2 cellular contexts compared by ENCODE assay signal in genomic region chr19:5206751-5207075, GRCh38.
TF ChIP-seq lines count a peak whose summit lies in the region.

No MANE protein-coding gene starts in this region.

TF ChIP-seq in IMR-90, 13 proteins besides CTCF, POLR2A, EP300 and RAD21:
- TF ChIP-seq, protein P1, sequence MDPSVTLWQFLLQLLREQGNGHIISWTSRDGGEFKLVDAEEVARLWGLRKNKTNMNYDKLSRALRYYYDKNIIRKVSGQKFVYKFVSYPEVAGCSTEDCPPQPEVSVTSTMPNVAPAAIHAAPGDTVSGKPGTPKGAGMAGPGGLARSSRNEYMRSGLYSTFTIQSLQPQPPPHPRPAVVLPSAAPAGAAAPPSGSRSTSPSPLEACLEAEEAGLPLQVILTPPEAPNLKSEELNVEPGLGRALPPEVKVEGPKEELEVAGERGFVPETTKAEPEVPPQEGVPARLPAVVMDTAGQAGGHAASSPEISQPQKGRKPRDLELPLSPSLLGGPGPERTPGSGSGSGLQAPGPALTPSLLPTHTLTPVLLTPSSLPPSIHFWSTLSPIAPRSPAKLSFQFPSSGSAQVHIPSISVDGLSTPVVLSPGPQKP (IDR thresholded peaks at IDR 0.05; ENCODE audit: borderline replicate concordance, low read depth, low read length): no peak
- TF ChIP-seq SMC3 (IDR thresholded peaks at IDR 0.05; ENCODE audit: low read depth, low read length): no peak
- TF ChIP-seq FOS (IDR thresholded peaks at IDR 0.05; ENCODE audit: low read depth, low read length): no peak
- no peak for TF ChIP-seq MXI1 (IDR thresholded peaks at IDR 0.05; ENCODE audit: borderline replicate concordance, low read depth, low read length)
- no peak for TF ChIP-seq USF2 (IDR thresholded peaks at IDR 0.05; ENCODE audit: low read depth, low read length)
- no peak for TF ChIP-seq RCOR1 (IDR thresholded peaks at IDR 0.05; ENCODE audit: insufficient replicate concordance, low read length)
- no peak for TF ChIP-seq MAZ (IDR thresholded peaks at IDR 0.05; ENCODE audit: borderline replicate concordance, low read depth, low read length)
- no peak for TF ChIP-seq NFE2L2 (IDR thresholded peaks at IDR 0.05; ENCODE audit: low read depth, low read length)
- no peak for TF ChIP-seq CHD1 (IDR thresholded peaks at IDR 0.05; ENCODE audit: low read depth, low read length)
- TF ChIP-seq BHLHE40 (IDR thresholded peaks at IDR 0.05; ENCODE audit: low read depth, low read length): no peak
- TF ChIP-seq MAFK (IDR thresholded peaks at IDR 0.05; ENCODE audit: low read depth, low read length): no peak
- TF ChIP-seq RFX5 (IDR thresholded peaks at IDR 0.05; ENCODE audit: low read depth, low read length): no peak
- no peak for TF ChIP-seq CEBPB (IDR thresholded peaks at IDR 0.05; ENCODE audit: low read depth, low read length)

TF ChIP-seq in H1, 55 proteins besides CTCF, POLR2A, EP300 and RAD21:
- TF ChIP-seq KDM1A (IDR thresholded peaks at IDR 0.05; ENCODE audit: borderline replicate concordance, low read length): 0 out of 2 replicates have a peak, but pooled peaks have one; percentile 21
- TF ChIP-seq KDM5A (IDR thresholded peaks at IDR 0.05; ENCODE audit: low read length): no peak
TF ChIP-seq in H1: peak in this region for 1.
